In genomic region chr1:206596319-206596666, GRCh38 we compare ENCODE assay signal across 19 cellular contexts. TPM values are rescaled to one million over a fixed set of nuclear protein-coding genes. Genes with fewer than 3 reads are reported as not detected.
A peak's percentile ranks its signal among the peaks of the same experiment; 100 is the strongest.
DNase-seq lines count a peak whose midpoint lies in the region; ATAC-seq and TF ChIP-seq lines count a peak whose summit lies in the region.
"Had no signal": no experiment of that assay in that cellular context is flagged by ENCODE, and none has a peak within 500 bp of the region (broad histone marks: within the 10 kb centered on the region; RNA-seq: fewer than 3 reads in every experiment).

No MANE protein-coding gene starts in this region.

- no peak overlapping the region for H3K27ac ChIP-seq in effector memory CD4-positive, alpha-beta T cell (ENCODE audit: insufficient read depth, low read length, poor library complexity, severe bottlenecking)
- H3K27ac ChIP-seq: C4-2B had no signal

- H3K36me3 Mint-ChIP-seq in activated CD8-positive, alpha-beta T cell treated with anti-CD3 and anti-CD28 coated beads for 36 hours (ENCODE audit: low read depth), result peaks cover 62% of the 10 kb centered on the region
- peaks cover 59% of the 10 kb centered on the region for H3K36me3 Mint-ChIP-seq in activated CD8-positive, alpha-beta T cell treated with anti-CD3 and anti-CD28 coated beads, Interleukin-2, amount 10 ng/mL, durations not matched to agents 7 days and 5 days (ENCODE audit: low read depth)
- peaks cover 89% of the 10 kb centered on the region for H3K36me3 Mint-ChIP-seq in stimulated activated naive CD8-positive, alpha-beta T cell treated with anti-CD3 and anti-CD28 coated beads, Interleukin-15, Interleukin-2, amounts not matched to agents 100 ng/mL and 50 ng/mL, for 24 hours (ENCODE audit: low read depth)
- H3K36me3 Mint-ChIP-seq in effector memory CD8-positive, alpha-beta T cell (ENCODE audit: insufficient read depth), result peaks cover 74% of the 10 kb centered on the region

- H3K4me3 ChIP-seq in effector memory CD4-positive, alpha-beta T cell (ENCODE audit: insufficient read depth, low read depth, low read length, poor library complexity, severe bottlenecking), result no peak overlapping the region

- TF ChIP-seq CTCF in activated CD8-positive, alpha-beta T cell treated with anti-CD3 and anti-CD28 coated beads for 36 hours (IDR thresholded peaks at IDR 0.05), result no peak

- intact Hi-C loops in activated CD8-positive, alpha-beta T cell treated with anti-CD3 and anti-CD28 coated beads for 36 hours (cut with micrococcal nuclease), result no loop called here

- POLR2A ChIA-PET in activated CD8-positive, alpha-beta T cell treated with anti-CD3 and anti-CD28 coated beads for 36 hours (lab: Charles Lee), result interaction anchor here (1.0 to 1.2 kb wide), 2 partner anchors 12 to 16 kb away, joined by 3 read pairs; no protein-coding TSS in a partner anchor
- POLR2A ChIA-PET in activated CD8-positive, alpha-beta T cell treated with anti-CD3 and anti-CD28 coated beads, Interleukin-2, amount 10 ng/mL, durations not matched to agents 7 days and 5 days (lab: Charles Lee), result no interaction called here

- no peaks in the 10 kb centered on the region for H3K27me3 Mint-ChIP-seq in activated CD8-positive, alpha-beta T cell treated with anti-CD3 and anti-CD28 coated beads for 36 hours
- no peaks in the 10 kb centered on the region for H3K27me3 Mint-ChIP-seq in activated CD8-positive, alpha-beta T cell treated with anti-CD3 and anti-CD28 coated beads, Interleukin-2, amount 10 ng/mL, durations not matched to agents 7 days and 5 days (ENCODE audit: low read depth)
- no peaks in the 10 kb centered on the region for H3K27me3 Mint-ChIP-seq in stimulated activated naive CD8-positive, alpha-beta T cell treated with anti-CD3 and anti-CD28 coated beads, Interleukin-15, Interleukin-2, amounts not matched to agents 100 ng/mL and 50 ng/mL, for 24 hours
- no peaks in the 10 kb centered on the region for H3K27me3 Mint-ChIP-seq in effector memory CD8-positive, alpha-beta T cell

- peak overlapping the region; percentile 36 for H3K27ac Mint-ChIP-seq in activated CD8-positive, alpha-beta T cell treated with anti-CD3 and anti-CD28 coated beads for 36 hours
- no peak overlapping the region for H3K27ac Mint-ChIP-seq in activated CD8-positive, alpha-beta T cell treated with anti-CD3 and anti-CD28 coated beads, Interleukin-2, amount 10 ng/mL, durations not matched to agents 7 days and 5 days
- H3K27ac Mint-ChIP-seq in stimulated activated naive CD8-positive, alpha-beta T cell treated with anti-CD3 and anti-CD28 coated beads, Interleukin-15, Interleukin-2, amounts not matched to agents 100 ng/mL and 50 ng/mL, for 24 hours, result peak overlapping the region; percentile 34
- peak overlapping the region; percentile 77 for H3K27ac Mint-ChIP-seq in effector memory CD8-positive, alpha-beta T cell

- no peaks in the 10 kb centered on the region for H3K9me3 Mint-ChIP-seq in activated CD8-positive, alpha-beta T cell treated with anti-CD3 and anti-CD28 coated beads for 36 hours
- no peaks in the 10 kb centered on the region for H3K9me3 Mint-ChIP-seq in activated CD8-positive, alpha-beta T cell treated with anti-CD3 and anti-CD28 coated beads, Interleukin-2, amount 10 ng/mL, durations not matched to agents 7 days and 5 days (ENCODE audit: insufficient read depth)
- no peaks in the 10 kb centered on the region for H3K9me3 Mint-ChIP-seq in stimulated activated naive CD8-positive, alpha-beta T cell treated with anti-CD3 and anti-CD28 coated beads, Interleukin-15, Interleukin-2, amounts not matched to agents 100 ng/mL and 50 ng/mL, for 24 hours
- no peaks in the 10 kb centered on the region for H3K9me3 Mint-ChIP-seq in effector memory CD8-positive, alpha-beta T cell

- no peaks in the 10 kb centered on the region for H3K27me3 ChIP-seq in effector memory CD4-positive, alpha-beta T cell (replicated peaks; ENCODE audit: control insufficient read depth, insufficient read depth, low read length, poor library complexity, severe bottlenecking)

- no peak for DNase-seq in activated CD8-positive, alpha-beta T cell treated with anti-CD3 and anti-CD28 coated beads for 36 hours
- DNase-seq in activated CD8-positive, alpha-beta T cell treated with anti-CD3 and anti-CD28 coated beads, Interleukin-2, amount 10 ng/mL, durations not matched to agents 7 days and 5 days, result no peak
- DNase-seq in stimulated activated naive CD8-positive, alpha-beta T cell treated with anti-CD3 and anti-CD28 coated beads, Interleukin-15, Interleukin-2, amounts not matched to agents 100 U/mL and 50 U/mL, for 24 hours, result no peak
- no peak for DNase-seq in effector memory CD8-positive, alpha-beta T cell
- DNase-seq in effector memory CD4-positive, alpha-beta T cell, result no peak
- DNase-seq in ecto neural progenitor cell (ENCODE audit: low spot score), result no peak
- DNase-seq: DMS53, GDM1, NCI-H1105 treated with DMSO at 0.1 percent for 48 hours, NCI-H1694, NCI-H2081, NCI-H2171 treated with DMSO at 0.1 percent for 48 hours, NCI-H524 treated with DMSO at 0.1 percent for 48 hours, NCI-H82, SIG-M5 had no signal

- no peak overlapping the region for H3K4me3 Mint-ChIP-seq in activated CD8-positive, alpha-beta T cell treated with anti-CD3 and anti-CD28 coated beads for 36 hours
- no peak overlapping the region for H3K4me3 Mint-ChIP-seq in activated CD8-positive, alpha-beta T cell treated with anti-CD3 and anti-CD28 coated beads, Interleukin-2, amount 10 ng/mL, durations not matched to agents 7 days and 5 days
- no peak overlapping the region for H3K4me3 Mint-ChIP-seq in stimulated activated naive CD8-positive, alpha-beta T cell treated with anti-CD3 and anti-CD28 coated beads, Interleukin-15, Interleukin-2, amounts not matched to agents 100 ng/mL and 50 ng/mL, for 24 hours
- H3K4me3 Mint-ChIP-seq in effector memory CD8-positive, alpha-beta T cell, result no peak overlapping the region

- peaks cover 1% of the 10 kb centered on the region for H3K4me1 ChIP-seq in effector memory CD4-positive, alpha-beta T cell (ENCODE audit: control insufficient read depth, insufficient read depth, low read length, poor library complexity, severe bottlenecking)

- no peaks in the 10 kb centered on the region for H3K9me3 ChIP-seq in effector memory CD4-positive, alpha-beta T cell (ENCODE audit: control insufficient read depth, low read length)

- peaks cover 72% of the 10 kb centered on the region for H3K36me3 ChIP-seq in effector memory CD4-positive, alpha-beta T cell (ENCODE audit: control insufficient read depth, insufficient read depth, low read length)

- H3K4me1 Mint-ChIP-seq in activated CD8-positive, alpha-beta T cell treated with anti-CD3 and anti-CD28 coated beads for 36 hours (ENCODE audit: low read depth), result peaks cover 15% of the 10 kb centered on the region
- peaks cover 14% of the 10 kb centered on the region for H3K4me1 Mint-ChIP-seq in activated CD8-positive, alpha-beta T cell treated with anti-CD3 and anti-CD28 coated beads, Interleukin-2, amount 10 ng/mL, durations not matched to agents 7 days and 5 days (ENCODE audit: low read depth)
- H3K4me1 Mint-ChIP-seq in stimulated activated naive CD8-positive, alpha-beta T cell treated with anti-CD3 and anti-CD28 coated beads, Interleukin-15, Interleukin-2, amounts not matched to agents 100 ng/mL and 50 ng/mL, for 24 hours (ENCODE audit: low read depth), result peaks cover 15% of the 10 kb centered on the region
- peaks cover 15 to 16% of the 10 kb centered on the region in 2 donors for H3K4me1 Mint-ChIP-seq in effector memory CD8-positive, alpha-beta T cell (ENCODE audit: low read depth in 2 of 2)

- ATAC-seq in activated CD8-positive, alpha-beta T cell treated with anti-CD3 and anti-CD28 coated beads for 36 hours, result no peak
- no peak for ATAC-seq in activated CD8-positive, alpha-beta T cell treated with anti-CD3 and anti-CD28 coated beads, Interleukin-2, amount 10 ng/mL, durations not matched to agents 7 days and 5 days
- no peak for ATAC-seq in stimulated activated naive CD8-positive, alpha-beta T cell treated with anti-CD3 and anti-CD28 coated beads, Interleukin-15, Interleukin-2, amounts not matched to agents 100 U/mL and 50 U/mL, for 24 hours
- ATAC-seq in effector memory CD8-positive, alpha-beta T cell (replicated peaks), result no peak
- ATAC-seq: HCT116, Panc1 had no signal

- CTCF ChIA-PET in activated CD8-positive, alpha-beta T cell treated with anti-CD3 and anti-CD28 coated beads for 36 hours (lab: Charles Lee), result interaction anchor here (1.1 to 2.0 kb wide), 3 partner anchors 11 to 62 kb away, joined by 4 to 8 read pairs (median 5); no protein-coding TSS in a partner anchor
- CTCF ChIA-PET in activated CD8-positive, alpha-beta T cell treated with anti-CD3 and anti-CD28 coated beads, Interleukin-2, amount 10 ng/mL, durations not matched to agents 7 days and 5 days (lab: Charles Lee), result interaction anchor here (1.2 to 2.7 kb wide), 4 partner anchors 12 to 68 kb away, joined by 3 to 8 read pairs (median 4); no protein-coding TSS in a partner anchor

RNA-seq across cellular contexts. Expression of gene EIF2D, which starts 16.0 kb away (rescaled TPM):
- total RNA-seq in activated CD8-positive, alpha-beta T cell treated with anti-CD3 and anti-CD28 coated beads for 36 hours, result 100 to 1,000 TPM; 100 to 102 TPM
- 10 to 100 TPM; 41.6 to 45.1 TPM for total RNA-seq in activated CD8-positive, alpha-beta T cell treated with anti-CD3 and anti-CD28 coated beads, Interleukin-2, amount 10 ng/mL, durations not matched to agents 7 days and 5 days

RNA-seq across cellular contexts. Expression of gene DYRK3, which starts 39.0 kb away (rescaled TPM):
- total RNA-seq in activated CD8-positive, alpha-beta T cell treated with anti-CD3 and anti-CD28 coated beads for 36 hours, result 1 to 10 TPM; 4.7 to 4.9 TPM
- total RNA-seq in activated CD8-positive, alpha-beta T cell treated with anti-CD3 and anti-CD28 coated beads, Interleukin-2, amount 10 ng/mL, durations not matched to agents 7 days and 5 days, result 1 to 10 TPM; 5.3 to 5.9 TPM
